Comparison of ENCODE assay signal across 10 cellular contexts in genomic region chr1:41672641-41673313, GRCh38.
DNase-seq lines count a peak whose midpoint lies in the region; ATAC-seq, FAIRE-seq and TF ChIP-seq lines count a peak whose summit lies in the region.
"Had no signal": no experiment of that assay in that cellular context is flagged by ENCODE, and none has a peak within 500 bp of the region (broad histone marks: within the 10 kb centered on the region; RNA-seq: fewer than 3 reads in every experiment).

No MANE protein-coding gene starts in this region.

- H3K27ac ChIP-seq in SK-N-MC, result peak overlapping the region; percentile 67
- no peak overlapping the region for H3K27ac ChIP-seq in endodermal cell (ENCODE audit: low read depth, low read length)
- H3K27ac ChIP-seq in tibial artery, result no peak overlapping the region
- H3K27ac ChIP-seq: parathyroid adenoma had no signal

- H3K36me3 Mint-ChIP-seq in activated T-cell treated with anti-CD3 and anti-CD28 coated beads, Interleukin-2, amount 50 U/mL, for 4 hours (ENCODE audit: insufficient read depth), result no peaks in the 10 kb centered on the region
- H3K36me3 Mint-ChIP-seq in stimulated activated naive B cell treated with anti-CD40 and anti-IgM and Interleukin-4, amounts not matched to agents 10 μg/mL and 1 μg/mL and 100 μg/mL, for 72 hours, result no peaks in the 10 kb centered on the region
- no peaks in the 10 kb centered on the region for H3K36me3 Mint-ChIP-seq in endodermal cell (ENCODE audit: low read depth)

- DNase-seq in activated T-cell treated with anti-CD3 and anti-CD28 coated beads, Interleukin-2, amount 50 U/mL, for 4 hours, result no peak
- DNase-seq in activated T-cell treated with anti-CD3 and anti-CD28 coated beads, Interleukin-2, amount 50 U/mL, for 48 hours, result no peak
- DNase-seq in SK-N-MC (ENCODE audit: low read depth, low spot score) (no peak), epithelial cell of esophagus (ENCODE audit: low read depth) (peak; percentile 38), endodermal cell (no peak), H54 (ENCODE audit: insufficient read length, low spot score) (no peak), tibial artery (no peak)
- no peak for DNase-seq in stimulated activated naive B cell treated with anti-CD40 and anti-IgM and Interleukin-4, amounts not matched to agents 10 μg/mL and 1 μg/mL and 100 μg/mL, for 72 hours
- DNase-seq: NCI-H1417 had no signal

- H3K4me3 ChIP-seq in SK-N-MC, result no peak overlapping the region; the same call in 1 of the 2 replicates
- H3K4me3 ChIP-seq in epithelial cell of esophagus (ENCODE audit: low read length), result no peak overlapping the region
- H3K4me3 ChIP-seq in endodermal cell (ENCODE audit: low read length), result no peak overlapping the region
- H3K4me3 ChIP-seq in tibial artery, result no peak overlapping the region

- H3K27me3 ChIP-seq in endodermal cell (ENCODE audit: control insufficient read depth, insufficient read depth, low read length, poor library complexity, severe bottlenecking) (no peaks in the 10 kb centered on the region), tibial artery (no peaks in the 10 kb centered on the region)

- intact Hi-C loops in tibial artery (cut with DNase I; ENCODE audit: low total_unique reads), result no loop called here

- H3K36me3 ChIP-seq in SK-N-MC (ENCODE audit: insufficient read depth, low read length) (no peaks in the 10 kb centered on the region), endodermal cell (ENCODE audit: control insufficient read depth, insufficient read depth, low read length) (no peaks in the 10 kb centered on the region), tibial artery (no peaks in the 10 kb centered on the region)

- TF ChIP-seq CTCF in epithelial cell of esophagus (IDR thresholded peaks at IDR 0.05; ENCODE audit: insufficient read depth, low read depth, low read length, missing control alignments), result no peak
- no peak for TF ChIP-seq CTCF in endodermal cell (conservative IDR thresholded peaks at IDR 0.05)
- TF ChIP-seq CTCF in tibial artery (IDR thresholded peaks at IDR 0.05), result no peak

- H3K9me3 ChIP-seq in SK-N-MC (ENCODE audit: low read depth, low read length), result no peaks in the 10 kb centered on the region
- H3K9me3 ChIP-seq in endodermal cell (ENCODE audit: control insufficient read depth, low read length), result no peaks in the 10 kb centered on the region
- H3K9me3 ChIP-seq in tibial artery, result no peaks in the 10 kb centered on the region

- H3K27ac Mint-ChIP-seq in stimulated activated naive B cell treated with anti-CD40 and anti-IgM and Interleukin-4, amounts not matched to agents 10 μg/mL and 1 μg/mL and 100 μg/mL, for 72 hours, result peak overlapping the region; percentile 92
- H3K27ac Mint-ChIP-seq in endodermal cell, result no peak overlapping the region

- no peaks in the 10 kb centered on the region for H3K9me3 Mint-ChIP-seq in activated T-cell treated with anti-CD3 and anti-CD28 coated beads, Interleukin-2, amount 50 U/mL, for 4 hours
- no peaks in the 10 kb centered on the region for H3K9me3 Mint-ChIP-seq in stimulated activated naive B cell treated with anti-CD40 and anti-IgM and Interleukin-4, amounts not matched to agents 10 μg/mL and 1 μg/mL and 100 μg/mL, for 72 hours
- no peaks in the 10 kb centered on the region for H3K9me3 Mint-ChIP-seq in endodermal cell

- H3K4me1 Mint-ChIP-seq in activated T-cell treated with anti-CD3 and anti-CD28 coated beads, Interleukin-2, amount 50 U/mL, for 4 hours (ENCODE audit: low read depth), result peaks cover 77% of the 10 kb centered on the region
- peaks cover 83 to 92% of the 10 kb centered on the region in 2 donors for H3K4me1 Mint-ChIP-seq in stimulated activated naive B cell treated with anti-CD40 and anti-IgM and Interleukin-4, amounts not matched to agents 10 μg/mL and 1 μg/mL and 100 μg/mL, for 72 hours
- H3K4me1 Mint-ChIP-seq in endodermal cell, result peaks cover 11% of the 10 kb centered on the region

- WGBS in endodermal cell (ENCODE audit: insufficient coverage in 1 of 2, insufficient read length in 1 of 2), 2 experiments, result 85 to 96% methylated on average over 5 to 9 of the region's 9 CpGs

- H3K9ac ChIP-seq in SK-N-MC (ENCODE audit: insufficient read length), result peak overlapping the region; percentile 47
- H3K9ac ChIP-seq in endodermal cell (ENCODE audit: extremely low read depth, low read length, poor library complexity, severe bottlenecking), result no peak overlapping the region
- H3K9ac ChIP-seq: parathyroid adenoma had no signal

- ATAC-seq in activated T-cell treated with anti-CD3 and anti-CD28 coated beads, Interleukin-2, amount 50 U/mL, for 4 hours, result no peak
- ATAC-seq in stimulated activated naive B cell treated with anti-CD40 and anti-IgM and Interleukin-4, amounts not matched to agents 10 μg/mL and 1 μg/mL and 100 μg/mL, for 72 hours (replicated peaks), result no peak

- H3K27me3 Mint-ChIP-seq in activated T-cell treated with anti-CD3 and anti-CD28 coated beads, Interleukin-2, amount 50 U/mL, for 4 hours (ENCODE audit: low read depth), result no peaks in the 10 kb centered on the region
- no peaks in the 10 kb centered on the region for H3K27me3 Mint-ChIP-seq in stimulated activated naive B cell treated with anti-CD40 and anti-IgM and Interleukin-4, amounts not matched to agents 10 μg/mL and 1 μg/mL and 100 μg/mL, for 72 hours
- peaks cover 7% of the 10 kb centered on the region for H3K27me3 Mint-ChIP-seq in endodermal cell (ENCODE audit: insufficient read depth)

- H3K4me1 ChIP-seq in endodermal cell (ENCODE audit: control insufficient read depth, insufficient read depth, low read length) (peaks cover 2% of the 10 kb centered on the region), tibial artery (peaks cover 0 to 5% (median 0%) of the 10 kb centered on the region in 4 donors)
- H3K4me1 ChIP-seq: parathyroid adenoma had no signal

- no peak for TF ChIP-seq POLR2A in H54 (IDR thresholded peaks at IDR 0.05; ENCODE audit: low read depth, low read length)

- no peak for FAIRE-seq in H54 (lab: Jason Lieb, UNC)

- H3K4me3 Mint-ChIP-seq in activated T-cell treated with anti-CD3 and anti-CD28 coated beads, Interleukin-2, amount 50 U/mL, for 4 hours, result peak overlapping the region; percentile 56
- H3K4me3 Mint-ChIP-seq in stimulated activated naive B cell treated with anti-CD40 and anti-IgM and Interleukin-4, amounts not matched to agents 10 μg/mL and 1 μg/mL and 100 μg/mL, for 72 hours, result peak overlapping the region; percentile 58 to 67
- H3K4me3 Mint-ChIP-seq in endodermal cell, result no peak overlapping the region
